In the genomic region with DNA sequence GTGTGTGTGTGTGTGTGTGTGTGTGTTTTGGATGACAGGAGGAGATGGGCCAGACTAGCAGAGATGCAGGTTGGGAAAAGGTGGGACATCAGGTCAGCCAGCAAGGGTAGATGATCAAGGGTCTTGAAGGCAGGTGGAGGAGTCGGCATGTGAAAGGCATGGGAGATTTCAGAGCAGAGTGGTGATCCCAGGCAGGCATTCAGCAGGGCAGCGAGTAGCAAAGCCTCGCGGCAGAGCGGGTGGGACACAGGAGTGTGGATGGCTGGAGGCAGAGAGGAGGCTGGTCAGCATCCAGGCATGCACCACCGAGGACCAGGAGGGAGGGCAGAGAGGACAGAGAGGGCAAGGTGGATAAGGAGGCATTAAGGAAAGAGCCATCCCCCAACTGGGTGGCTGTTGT, we compare ENCODE assay signal across 15 cellular contexts.
DNase-seq lines count a peak whose midpoint lies in the region; ATAC-seq, FAIRE-seq and TF ChIP-seq lines count a peak whose summit lies in the region.
"Had no signal": no experiment of that assay in that cellular context is flagged by ENCODE, and none has a peak within 500 bp of the region (broad histone marks: within the 10 kb centered on the region; RNA-seq: fewer than 3 reads in every experiment).

No MANE protein-coding gene starts in this region.

- FAIRE-seq in H1 (lab: Jason Lieb, UNC) (no peak), urothelium cell line (lab: Jason Lieb, UNC) (peak; percentile 85)
- FAIRE-seq: GM19239 had no signal

- POLR2A ChIA-PET in activated naive CD8-positive, alpha-beta T cell treated with anti-CD3 and anti-CD28 coated beads, Interleukin-2, amount 10 ng/mL, durations not matched to agents 7 days and 5 days (lab: Charles Lee) = no interaction called here
- POLR2A ChIA-PET in H1 (lab: Charles Lee; ENCODE audit: partially characterized antibody) = interaction anchor here (2.9 kb wide), 1 partner anchor 76 kb away, joined by 9 read pairs; a partner anchor contains a TSS

- no peaks in the 10 kb centered on the region for H3K36me3 Mint-ChIP-seq in activated naive CD8-positive, alpha-beta T cell treated with anti-CD3 and anti-CD28 coated beads, Interleukin-2, amount 10 ng/mL, durations not matched to agents 7 days and 5 days
- no peaks in the 10 kb centered on the region for H3K36me3 Mint-ChIP-seq in activated naive CD8-positive, alpha-beta T cell treated with anti-CD3 and anti-CD28 coated beads for 36 hours
- H3K36me3 Mint-ChIP-seq: CD4-positive, CD25-positive, alpha-beta regulatory T cell had no signal

- no peaks in the 10 kb centered on the region; the same call in 1 of the 2 replicates for H3K23me2 ChIP-seq in H1 (ENCODE audit: low read depth, low read length)

- H3K79me2 ChIP-seq in H1 (ENCODE audit: control insufficient read depth in 1 of 2, insufficient read depth in 2 of 2, low read length in 2 of 2) = no peaks in the 10 kb centered on the region

- no peak overlapping the region for H4K5ac ChIP-seq in H1 (ENCODE audit: insufficient read length, low read depth, low read length)

- no peak overlapping the region for H2BK12ac ChIP-seq in H1 (ENCODE audit: low read depth, low read length)

- no peak overlapping the region for H3K56ac ChIP-seq in H1 (replicated peaks; ENCODE audit: insufficient read length, low read depth, low read length)

- H2BK20ac ChIP-seq in H1 (ENCODE audit: low read length) = no peak overlapping the region

- H3K36me3 ChIP-seq in H1 (ENCODE audit: control insufficient read depth in 2 of 4, insufficient read depth in 4 of 4, low read length in 3 of 4) = no peaks in the 10 kb centered on the region
- no peaks in the 10 kb centered on the region for H3K36me3 ChIP-seq in right atrium auricular region
- H3K36me3 ChIP-seq: BLaER1 treated with 17β-estradiol and CSF1 and Interleukin-3, amounts not matched to agents 10 nM and 100 nM had no signal

- H2AK5ac ChIP-seq in H1 (ENCODE audit: low read depth, low read length) = no peak overlapping the region

- no peaks in the 10 kb centered on the region for H3K27me3 ChIP-seq in H1 (replicated peaks in 1 of 4; ENCODE audit: control insufficient read depth in 3 of 4, extremely low read depth in 1 of 4, insufficient read depth in 3 of 4, low read length in 3 of 4)
- no peaks in the 10 kb centered on the region for H3K27me3 ChIP-seq in right atrium auricular region
- H3K27me3 ChIP-seq: BLaER1 treated with 17β-estradiol and CSF1 and Interleukin-3, amounts not matched to agents 10 nM and 100 nM had no signal

- H2BK120ac ChIP-seq in H1 (replicated peaks; ENCODE audit: low read depth, low read length) = no peak overlapping the region

- no peak for TF ChIP-seq POLR2A in H1 (IDR thresholded peaks at IDR 0.05; ENCODE audit: control extremely low read depth in 1 of 2, low read depth in 2 of 2, low read length in 2 of 2)

- peak overlapping the region; percentile 3 for H3K27ac Mint-ChIP-seq in activated naive CD8-positive, alpha-beta T cell treated with anti-CD3 and anti-CD28 coated beads, Interleukin-2, amount 10 ng/mL, durations not matched to agents 7 days and 5 days
- H3K27ac Mint-ChIP-seq in activated naive CD8-positive, alpha-beta T cell treated with anti-CD3 and anti-CD28 coated beads for 36 hours = no peak overlapping the region
- H3K27ac Mint-ChIP-seq: CD4-positive, CD25-positive, alpha-beta regulatory T cell had no signal

- H2AFZ ChIP-seq in H1 (ENCODE audit: low read length) = no peak overlapping the region

- no peak for TF ChIP-seq RAD21 in H1 (IDR thresholded peaks at IDR 0.05 in 1 of 2, conservative IDR thresholded peaks at IDR 0.05 in 1 of 2; ENCODE audit: low read depth in 2 of 2, low read length in 2 of 2)

- H3K9ac ChIP-seq in H1 (replicated peaks in 1 of 4; ENCODE audit: extremely low read depth in 1 of 4, low read depth in 3 of 4, low read length in 3 of 4) = no peak overlapping the region
- H3K9ac ChIP-seq: BLaER1 treated with 17β-estradiol and CSF1 and Interleukin-3, amounts not matched to agents 10 nM and 100 nM had no signal

- no peaks in the 10 kb centered on the region for H3K79me1 ChIP-seq in H1 (ENCODE audit: low read depth, low read length)

- H3K4me1 Mint-ChIP-seq in activated naive CD8-positive, alpha-beta T cell treated with anti-CD3 and anti-CD28 coated beads, Interleukin-2, amount 10 ng/mL, durations not matched to agents 7 days and 5 days = no peaks in the 10 kb centered on the region
- no peaks in the 10 kb centered on the region for H3K4me1 Mint-ChIP-seq in activated naive CD8-positive, alpha-beta T cell treated with anti-CD3 and anti-CD28 coated beads for 36 hours
- H3K4me1 Mint-ChIP-seq: CD4-positive, CD25-positive, alpha-beta regulatory T cell had no signal

- H4K8ac ChIP-seq in H1 (ENCODE audit: extremely low read depth, insufficient read depth, low read length) = no peak overlapping the region

- no peak for TF ChIP-seq CTCF in H1 (IDR thresholded peaks at IDR 0.05; ENCODE audit: control extremely low read depth in 1 of 3, insufficient read depth in 1 of 3, low read depth in 1 of 3, low read length in 3 of 3)
- no peak for TF ChIP-seq CTCF in right atrium auricular region (IDR thresholded peaks at IDR 0.05)

- DNase-seq in activated naive CD8-positive, alpha-beta T cell treated with anti-CD3 and anti-CD28 coated beads, Interleukin-2, amount 10 ng/mL, durations not matched to agents 7 days and 5 days = no peak
- no peak for DNase-seq in activated naive CD8-positive, alpha-beta T cell treated with anti-CD3 and anti-CD28 coated beads for 36 hours
- no peak for DNase-seq in H1 (ENCODE audit: low read depth in 1 of 2, low spot score in 2 of 2)
- DNase-seq in mesenteric fat pad (ENCODE audit: low spot score) = peak; percentile 65
- no peak for DNase-seq in urothelium cell line (ENCODE audit: low spot score)
- no peak for DNase-seq in NCI-H226
- no peak for DNase-seq in right atrium auricular region (ENCODE audit: low spot score)
- DNase-seq: ACHN; CD4-positive, CD25-positive, alpha-beta regulatory T cell; DMS53; GF-D8 had no signal

- H3K4me3 ChIP-seq in H1 (ENCODE audit: extremely low read depth in 1 of 4, insufficient read depth in 2 of 4, low read depth in 3 of 4, low read length in 4 of 4) = no peak overlapping the region
- no peak overlapping the region for H3K4me3 ChIP-seq in right atrium auricular region
- H3K4me3 ChIP-seq: BLaER1 treated with 17β-estradiol and CSF1 and Interleukin-3, amounts not matched to agents 10 nM and 100 nM had no signal

- no peak overlapping the region for H3K18ac ChIP-seq in H1 (ENCODE audit: extremely low read depth, low read length)

- H3K4me1 ChIP-seq in H1 (replicated peaks in 1 of 4; ENCODE audit: control insufficient read depth in 3 of 4, insufficient read depth in 4 of 4, low read length in 3 of 4) (no peaks in the 10 kb centered on the region; a peak in 1 of 7 replicates), right atrium auricular region (no peaks in the 10 kb centered on the region)

- H3K4me2 ChIP-seq in H1 (ENCODE audit: insufficient read depth in 1 of 2, low read depth in 2 of 2, low read length in 2 of 2) = no peak overlapping the region
- H3K4me2 ChIP-seq: BLaER1 treated with 17β-estradiol and CSF1 and Interleukin-3, amounts not matched to agents 10 nM and 100 nM had no signal

- H3K14ac ChIP-seq in H1 (ENCODE audit: insufficient read length) = no peak overlapping the region

- H3K27me3 Mint-ChIP-seq in activated naive CD8-positive, alpha-beta T cell treated with anti-CD3 and anti-CD28 coated beads, Interleukin-2, amount 10 ng/mL, durations not matched to agents 7 days and 5 days = peaks cover 14% of the 10 kb centered on the region
- H3K27me3 Mint-ChIP-seq in activated naive CD8-positive, alpha-beta T cell treated with anti-CD3 and anti-CD28 coated beads for 36 hours = peaks cover 31% of the 10 kb centered on the region

- H3K27ac ChIP-seq in H1 (ENCODE audit: low read depth, low read length) (no peak overlapping the region), right atrium auricular region (no peak overlapping the region)
- H3K27ac ChIP-seq: BLaER1 treated with 17β-estradiol and CSF1 and Interleukin-3, amounts not matched to agents 10 nM and 100 nM had no signal

- H2BK15ac ChIP-seq in H1 (ENCODE audit: low read length) = 0 out of 2 replicates have a peak overlapping the region, but pooled peaks have one; percentile 63

- H4K20me1 ChIP-seq in H1 (replicated peaks in 1 of 2; ENCODE audit: control insufficient read depth in 1 of 2, insufficient read depth in 2 of 2, low read length in 2 of 2) = no peaks in the 10 kb centered on the region
- H4K20me1 ChIP-seq: BLaER1 treated with 17β-estradiol and CSF1 and Interleukin-3, amounts not matched to agents 10 nM and 100 nM had no signal

- ATAC-seq in activated naive CD8-positive, alpha-beta T cell treated with anti-CD3 and anti-CD28 coated beads, Interleukin-2, amount 10 ng/mL, durations not matched to agents 7 days and 5 days (ENCODE audit: low read depth) = no peak
- ATAC-seq in HG03025 (IDR thresholded peaks at IDR 0.05; ENCODE audit: low FRiP score, unreplicated experiment) = no peak
- ATAC-seq: HCT116 had no signal

- CTCF ChIA-PET in H1 (lab: Charles Lee; ENCODE audit: partially characterized antibody) = no interaction called here

- H2BK5ac ChIP-seq in H1 (ENCODE audit: low read depth, low read length) = no peak overlapping the region

- no peak overlapping the region for H4K91ac ChIP-seq in H1 (replicated peaks; ENCODE audit: insufficient read length, low read length)

- WGBS in H1 (ENCODE audit: extremely low coverage in 1 of 2, insufficient coverage in 1 of 2, insufficient read length in 1 of 2, insufficient replicate concordance in 2 of 2, low coverage in 1 of 2, low lambda C conversion rate in 2 of 2, missing lambda C conversion rate in 1 of 2), 2 experiments = 95% methylated on average over 6 of the region's 6 CpGs; no CpG with 5 or more reads in 1 of the 2 experiments

- H3K9me3 ChIP-seq in H1 (ENCODE audit: insufficient read depth in 2 of 2, low read depth in 1 of 2, low read length in 1 of 2) (no peaks in the 10 kb centered on the region), right atrium auricular region (no peaks in the 10 kb centered on the region)

- no peaks in the 10 kb centered on the region for H3K9me3 Mint-ChIP-seq in activated naive CD8-positive, alpha-beta T cell treated with anti-CD3 and anti-CD28 coated beads, Interleukin-2, amount 10 ng/mL, durations not matched to agents 7 days and 5 days
- H3K9me3 Mint-ChIP-seq in activated naive CD8-positive, alpha-beta T cell treated with anti-CD3 and anti-CD28 coated beads for 36 hours = no peaks in the 10 kb centered on the region

- no peak overlapping the region for H3K4me3 Mint-ChIP-seq in activated naive CD8-positive, alpha-beta T cell treated with anti-CD3 and anti-CD28 coated beads, Interleukin-2, amount 10 ng/mL, durations not matched to agents 7 days and 5 days
- no peak overlapping the region for H3K4me3 Mint-ChIP-seq in activated naive CD8-positive, alpha-beta T cell treated with anti-CD3 and anti-CD28 coated beads for 36 hours
- H3K4me3 Mint-ChIP-seq: CD4-positive, CD25-positive, alpha-beta regulatory T cell had no signal

- no peak overlapping the region for H3K4ac ChIP-seq in H1 (replicated peaks; ENCODE audit: insufficient read length, low read depth, low read length)

- TF ChIP-seq EP300 in H1 (IDR thresholded peaks at IDR 0.05; ENCODE audit: borderline replicate concordance in 1 of 2, low read depth in 2 of 2, low read length in 2 of 2) = no peak

- H3K23ac ChIP-seq in H1 (ENCODE audit: insufficient read length) = no peak overlapping the region
